Comparison of ENCODE assay signal across 21 cellular contexts in the genomic region with DNA sequence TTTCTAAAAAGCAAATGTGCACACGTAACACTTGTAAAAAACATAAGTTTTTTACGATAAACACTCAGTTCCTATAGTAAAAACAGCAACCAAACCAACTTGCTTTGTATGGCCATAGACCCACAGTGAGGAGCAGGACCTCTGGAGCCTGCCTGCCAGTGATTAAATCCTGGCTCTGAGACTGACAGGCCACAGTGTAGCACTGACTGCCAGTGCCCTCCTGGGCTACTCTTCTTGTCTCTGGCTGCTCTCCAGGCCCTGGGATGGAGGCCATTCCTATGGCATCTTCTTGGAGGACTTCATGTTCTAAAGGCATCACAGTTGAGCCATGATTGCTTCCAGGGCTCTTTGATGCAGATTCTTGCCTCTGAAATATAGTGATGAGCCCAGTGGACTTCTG.
"Had no signal": no experiment of that assay in that cellular context is flagged by ENCODE, and none has a peak within 500 bp of the region (broad histone marks: within the 10 kb centered on the region; RNA-seq: fewer than 3 reads in every experiment).

No MANE protein-coding gene starts in this region.

- H3K36me3 ChIP-seq: SJSA1 had no signal

- H3K4me1 ChIP-seq: SJSA1 had no signal

- DNase-seq: IMR-90, Kasumi-1, MM.1S, NCI-H1092 treated with DMSO at 0.1 percent for 48 hours, NCI-H1436, NCI-H187, NCI-H2029, NCI-H2081 treated with DMSO at 0.1 percent for 48 hours, NCI-H2171, NCI-H226, NCI-H446, NCI-H510A, NCI-H524 treated with DMSO at 0.1 percent for 48 hours, NCI-H69, NCI-H774, RPMI8226, SHP77 treated with DMSO at 0.1 percent for 48 hours had no signal

- H3K27me3 ChIP-seq: SJSA1 had no signal

- H3K27ac ChIP-seq: KMS-11, SJSA1, SK-N-MC had no signal

- H3K4me3 ChIP-seq: SJSA1, SK-N-MC had no signal

- ATAC-seq: HepG2 had no signal
